ENCODE assay signal across 16 cellular contexts in genomic region chr5:59321631-59322030, GRCh38.
"Had no signal": no experiment of that assay in that cellular context is flagged by ENCODE, and none has a peak within 500 bp of the region (broad histone marks: within the 10 kb centered on the region; RNA-seq: fewer than 3 reads in every experiment).

No MANE protein-coding gene starts in this region.

- DNase-seq: activated CD4-positive, CD25-positive, alpha-beta regulatory T cell treated with anti-CD3 and anti-CD28 coated beads, Interleukin-2, amount 50 U/mL, for 72 hours; activated gamma-delta T cell treated with Interleukin-2 at 50 U/mL for 16 hours; activated T-cell treated with anti-CD3 and anti-CD28 coated beads, Interleukin-2, amount 50 U/mL, for 1 hour; aorta; cortex of kidney; endodermal cell; esophagus squamous epithelium; naive thymus-derived CD8-positive, alpha-beta T cell; right lobe of liver; stimulated activated CD4-positive, alpha-beta T cell treated with anti-CD3 and anti-CD28 coated beads, Interleukin-2, amount 100 ng/mL, for 24 hours; stomach; trophoblast cell; uterus; WERI-Rb-1 had no signal

- ATAC-seq: naive thymus-derived CD8-positive, alpha-beta T cell; right lobe of liver; stimulated activated memory B cell treated with anti-CD40 and anti-IgM and Interleukin-4, amounts not matched to agents 10 μg/mL and 1 μg/mL and 100 μg/mL, for 72 hours had no signal

- H3K27me3 ChIP-seq: esophagus squamous epithelium, right lobe of liver, stomach, uterus had no signal

- H3K4me1 ChIP-seq: right lobe of liver, uterus had no signal

- H3K27ac ChIP-seq: esophagus squamous epithelium, right lobe of liver, stomach, WERI-Rb-1 had no signal

- H3K9me3 ChIP-seq: esophagus squamous epithelium, right lobe of liver, stomach, uterus had no signal

- H3K36me3 ChIP-seq: esophagus squamous epithelium, right lobe of liver, stomach, uterus, WERI-Rb-1 had no signal

- H3K4me3 ChIP-seq: esophagus squamous epithelium, lung, right lobe of liver, stomach, uterus had no signal
